Comparison of ENCODE assay signal across 8 cellular contexts in the genomic region with DNA sequence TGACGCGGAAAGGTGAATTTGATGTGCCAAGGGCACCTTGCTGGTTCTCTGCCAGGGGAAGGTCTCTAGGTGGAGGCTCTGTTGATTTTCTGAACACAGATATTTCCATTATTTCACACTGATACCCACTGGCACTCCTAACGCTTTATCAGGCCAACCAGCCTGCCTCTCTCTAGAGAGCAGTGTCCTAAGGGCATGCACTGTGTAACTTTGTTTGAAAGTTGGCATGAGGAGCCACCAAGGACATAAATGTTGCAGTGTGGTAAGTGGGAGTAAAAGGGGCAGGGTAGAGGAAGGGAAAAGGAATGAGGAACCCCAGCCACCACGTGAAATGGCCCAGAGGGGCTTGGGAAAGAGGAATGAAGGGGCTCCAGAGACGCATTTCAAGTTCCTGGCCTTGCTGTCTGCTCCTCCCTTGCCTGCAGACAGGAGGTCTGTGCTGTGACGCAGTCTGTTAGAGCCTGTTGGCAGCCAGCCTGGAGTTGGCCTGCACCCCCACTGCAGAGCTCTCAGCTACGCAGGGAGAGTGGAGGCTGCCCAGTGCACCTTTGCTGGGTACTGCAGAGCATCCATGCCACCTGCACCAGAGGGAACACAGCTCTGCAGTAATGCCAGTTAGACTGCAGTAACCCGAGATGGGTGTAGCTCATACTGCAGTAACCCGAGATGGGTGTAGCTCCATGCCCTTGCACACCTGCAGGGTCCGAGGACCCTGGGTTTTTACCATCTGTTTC.
DNase-seq lines count a peak whose midpoint lies in the region; ATAC-seq and TF ChIP-seq lines count a peak whose summit lies in the region.

No MANE protein-coding gene starts in this region.

- H3K27ac ChIP-seq in substantia nigra (ENCODE audit: low read depth, low read length, poor library complexity, severe bottlenecking) (no peak overlapping the region), Karpas-422 (ENCODE audit: low read length) (no peak overlapping the region)

- TF ChIP-seq POLR2A in GM18505 (IDR thresholded peaks at IDR 0.05; ENCODE audit: borderline replicate concordance, extremely low read depth, insufficient read depth, insufficient read length): no peak

- no peak for ATAC-seq in GM18505 (IDR thresholded peaks at IDR 0.05; ENCODE audit: unreplicated experiment)

- no peaks in the 10 kb centered on the region for H3K79me2 ChIP-seq in Karpas-422 (ENCODE audit: low read length)

- no peaks in the 10 kb centered on the region for H3K9me2 ChIP-seq in Karpas-422 (replicated peaks; ENCODE audit: insufficient read depth, low read length)

- H3K4me2 ChIP-seq in Karpas-422 (ENCODE audit: low read depth, low read length, poor library complexity, severe bottlenecking): no peak overlapping the region

- no peaks in the 10 kb centered on the region for H3K36me3 ChIP-seq in Karpas-422 (ENCODE audit: insufficient read depth, low read length)

- no peaks in the 10 kb centered on the region for H3K27me3 ChIP-seq in Karpas-422 (ENCODE audit: low read length)

- no peaks in the 10 kb centered on the region for H4K20me1 ChIP-seq in Karpas-422 (ENCODE audit: insufficient read depth, low read depth, low read length)

- H3K9me3 ChIP-seq in Karpas-422 (ENCODE audit: low read length): no peaks in the 10 kb centered on the region

- H3K4me3 ChIP-seq in Karpas-422 (ENCODE audit: low read length): no peak overlapping the region

- H3K4me1 ChIP-seq in Karpas-422 (ENCODE audit: low read length): peaks cover 14% of the 10 kb centered on the region

- no peak overlapping the region for H2AFZ ChIP-seq in Karpas-422 (ENCODE audit: low read length)

- DNase-seq in NCI-H1105 (lab: John Stamatoyannopoulos, UW) (peak; percentile 86), amniotic epithelial cell (ENCODE audit: low read depth) (peak; percentile 75), hippocampal formation (lab: John Stamatoyannopoulos, UW) (peak; percentile 32 to 53), substantia nigra (lab: John Stamatoyannopoulos, UW) (peak in 31 of 49 donors; percentile 0 to 93 (median 37)), Karpas-422 (no peak), germinal center (ENCODE audit: low spot score) (no peak)
- DNase-seq in activated CD4-positive, alpha-beta T cell treated with anti-CD3 and anti-CD28 coated beads, Interleukin-2, amount 50 U/mL, for 48 hours: no peak

- H3K9ac ChIP-seq in Karpas-422 (ENCODE audit: low read length): no peak overlapping the region

Comparison
In these comparisons a context has a peak if more than half of its experiments do, and no peak if none do; other contexts are left out.
1. DNase-seq: peak in NCI-H1105 (single experiment), amniotic epithelial cell (single experiment), hippocampal formation (2 of 2) and substantia nigra (31 of 49); none in activated CD4-positive, alpha-beta T cell treated with anti-CD3 and anti-CD28 coated beads, Interleukin-2, amount 50 U/mL, for 48 hours (0 of 2), Karpas-422 (single experiment) and germinal center (single experiment).